Comparison of ENCODE assay signal across 12 cellular contexts in the genomic region with DNA sequence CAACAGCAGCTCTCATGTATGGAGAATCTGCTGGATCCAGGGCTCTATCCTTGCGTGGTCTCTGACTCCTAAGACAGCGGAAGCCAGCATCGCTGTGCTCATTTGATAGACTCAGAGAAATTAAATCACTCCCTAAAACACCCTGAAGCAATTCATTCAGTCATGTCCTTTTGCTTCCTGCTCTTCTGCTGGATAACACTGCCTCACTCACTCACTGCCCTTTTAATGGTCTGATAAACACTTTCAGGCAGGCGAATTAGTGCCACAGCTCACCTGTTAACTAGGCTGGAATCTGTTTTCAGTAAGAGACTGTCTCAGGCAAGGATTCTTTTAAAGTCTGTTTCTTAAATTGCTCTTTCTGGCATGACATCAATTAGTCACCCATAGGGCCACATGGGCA. TPM values are rescaled to one million over a fixed set of nuclear protein-coding genes. Genes with fewer than 3 reads are reported as not detected.
DNase-seq lines count a peak whose midpoint lies in the region; ATAC-seq and TF ChIP-seq lines count a peak whose summit lies in the region.
"Had no signal": no experiment of that assay in that cellular context is flagged by ENCODE, and none has a peak within 500 bp of the region (broad histone marks: within the 10 kb centered on the region; RNA-seq: fewer than 3 reads in every experiment).

No MANE protein-coding gene starts in this region.

- 79% methylated on average over 4 of the region's 4 CpGs for WGBS in right lobe of liver (ENCODE audit: insufficient coverage, low coverage, low lambda C conversion rate, missing lambda C conversion rate)

- intact Hi-C loops in activated CD8-positive, alpha-beta T cell treated with anti-CD3 and anti-CD28 coated beads for 36 hours (cut with micrococcal nuclease): loop anchor here (5.0 kb wide), 1 partner anchor 95 kb away; no protein-coding TSS in a partner anchor
- intact Hi-C loops in right lobe of liver (cut with DNase I): no loop called here

- peak overlapping the region; percentile 70 to 87 (median 84) for H3K4me3 Mint-ChIP-seq in CD8-positive, alpha-beta memory T cell
- H3K4me3 Mint-ChIP-seq in activated CD8-positive, alpha-beta T cell treated with anti-CD3 and anti-CD28 coated beads for 36 hours: peak overlapping the region; percentile 21
- H3K4me3 Mint-ChIP-seq in memory B cell: no peak overlapping the region

- H3K9me3 Mint-ChIP-seq in CD8-positive, alpha-beta memory T cell: no peaks in the 10 kb centered on the region
- no peaks in the 10 kb centered on the region for H3K9me3 Mint-ChIP-seq in activated CD8-positive, alpha-beta T cell treated with anti-CD3 and anti-CD28 coated beads for 36 hours
- H3K9me3 Mint-ChIP-seq in memory B cell: no peaks in the 10 kb centered on the region

- ATAC-seq in activated CD8-positive, alpha-beta T cell treated with anti-CD3 and anti-CD28 coated beads for 36 hours: no peak
- ATAC-seq in memory B cell (ENCODE audit: low read depth): no peak
- no peak for ATAC-seq in right lobe of liver

- H3K36me3 ChIP-seq in CD8-positive, alpha-beta memory T cell (ENCODE audit: insufficient read depth, low read length): peaks cover 59% of the 10 kb centered on the region
- H3K36me3 ChIP-seq in right lobe of liver: no peaks in the 10 kb centered on the region

- peaks cover 5 to 86% (median 18%) of the 10 kb centered on the region in 3 donors for H3K36me3 Mint-ChIP-seq in CD8-positive, alpha-beta memory T cell
- H3K36me3 Mint-ChIP-seq in activated CD8-positive, alpha-beta T cell treated with anti-CD3 and anti-CD28 coated beads for 36 hours (ENCODE audit: low read depth): peaks cover 86% of the 10 kb centered on the region
- H3K36me3 Mint-ChIP-seq in memory B cell: peaks cover 32% of the 10 kb centered on the region

- POLR2A ChIA-PET in CD8-positive, alpha-beta memory T cell (lab: Charles Lee): interaction anchor here (1.7 kb wide), 1 partner anchor 10 kb away, joined by 5 read pairs; a partner anchor contains a TSS
- POLR2A ChIA-PET in activated CD8-positive, alpha-beta T cell treated with anti-CD3 and anti-CD28 coated beads for 36 hours (lab: Charles Lee): interaction anchor here (1.4 to 12.4 kb wide), 3 partner anchors 9 to 11 kb away, joined by 3 to 139 read pairs (median 4); a partner anchor contains a TSS
- POLR2A ChIA-PET in GM10248 (lab: Yijun Ruan, JAX): no interaction called here

- peak; percentile 41 for DNase-seq in AG10803 (ENCODE audit: low read depth)
- no peak for DNase-seq in CD8-positive, alpha-beta memory T cell
- DNase-seq in activated CD8-positive, alpha-beta T cell treated with anti-CD3 and anti-CD28 coated beads for 36 hours: no peak
- DNase-seq in memory B cell (ENCODE audit: low spot score in 2 of 2): no peak
- no peak for DNase-seq in GM10248 (ENCODE audit: extremely low spot score)
- no peak for DNase-seq in stimulated activated CD4-positive, alpha-beta T cell treated with anti-CD3 and anti-CD28 coated beads, Interleukin-4, amount 100 ng/mL, for 24 hours
- no peak for DNase-seq in right lobe of liver
- no peak for DNase-seq in AML-193 (lab: John Stamatoyannopoulos, UW)
- DNase-seq: KG1, NCI-H1694 had no signal

- CTCF ChIA-PET in CD8-positive, alpha-beta memory T cell (lab: Charles Lee): interaction anchor here (1.1 to 1.8 kb wide), 4 partner anchors 10 to 101 kb away, joined by 3 to 12 read pairs (median 6); a partner anchor contains a TSS
- CTCF ChIA-PET in activated CD8-positive, alpha-beta T cell treated with anti-CD3 and anti-CD28 coated beads for 36 hours (lab: Charles Lee): interaction anchor here (0.9 to 2.1 kb wide), 4 partner anchors 10 to 112 kb away, joined by 3 to 10 read pairs (median 4); no protein-coding TSS in a partner anchor
- CTCF ChIA-PET in GM10248 (lab: Yijun Ruan, JAX): interaction anchor here (1.0 to 1.3 kb wide), 2 partner anchors 45 to 112 kb away, joined by 3 read pairs; no protein-coding TSS in a partner anchor

- TF ChIP-seq POLR2A in right lobe of liver (IDR thresholded peaks at IDR 0.05): no peak

- no peaks in the 10 kb centered on the region for H3K9me3 ChIP-seq in CD8-positive, alpha-beta memory T cell (ENCODE audit: low read length)
- no peaks in the 10 kb centered on the region for H3K9me3 ChIP-seq in right lobe of liver
- H3K9me3 ChIP-seq: SJSA1 had no signal

- H3K4me3 ChIP-seq in AG10803 (ENCODE audit: low read length): no peak overlapping the region
- H3K4me3 ChIP-seq in CD8-positive, alpha-beta memory T cell (ENCODE audit: low read length): peak overlapping the region; percentile 27
- H3K4me3 ChIP-seq in right lobe of liver: no peak overlapping the region
- H3K4me3 ChIP-seq: SJSA1 had no signal

- H3K27me3 Mint-ChIP-seq in CD8-positive, alpha-beta memory T cell: peaks cover 0 to 1% of the 10 kb centered on the region in 2 donors
- H3K27me3 Mint-ChIP-seq in activated CD8-positive, alpha-beta T cell treated with anti-CD3 and anti-CD28 coated beads for 36 hours: no peaks in the 10 kb centered on the region
- H3K27me3 Mint-ChIP-seq in memory B cell: no peaks in the 10 kb centered on the region

- H3K27ac ChIP-seq in CD8-positive, alpha-beta memory T cell (ENCODE audit: low read depth, low read length): no peak overlapping the region
- H3K27ac ChIP-seq in right lobe of liver: no peak overlapping the region
- H3K27ac ChIP-seq: C4-2B, SJSA1 had no signal

- peaks cover 85 to 99% (median 98%) of the 10 kb centered on the region in 3 donors for H3K4me1 Mint-ChIP-seq in CD8-positive, alpha-beta memory T cell
- H3K4me1 Mint-ChIP-seq in activated CD8-positive, alpha-beta T cell treated with anti-CD3 and anti-CD28 coated beads for 36 hours (ENCODE audit: low read depth): peaks cover 87% of the 10 kb centered on the region
- H3K4me1 Mint-ChIP-seq in memory B cell: peaks cover 56% of the 10 kb centered on the region

- H3K27me3 ChIP-seq in CD8-positive, alpha-beta memory T cell (ENCODE audit: insufficient read depth, low read length, poor library complexity, severe bottlenecking): no peaks in the 10 kb centered on the region
- no peaks in the 10 kb centered on the region for H3K27me3 ChIP-seq in right lobe of liver
- H3K27me3 ChIP-seq: SJSA1 had no signal

- TF ChIP-seq CTCF in AG10803 (conservative IDR thresholded peaks at IDR 0.05; ENCODE audit: low read length) (no peak), GM10248 (IDR thresholded peaks at IDR 0.05; ENCODE audit: control extremely low read depth, extremely low read depth, low read depth, missing control alignments) (no peak), right lobe of liver (IDR thresholded peaks at IDR 0.05) (no peak)
- TF ChIP-seq CTCF in activated CD8-positive, alpha-beta T cell treated with anti-CD3 and anti-CD28 coated beads for 36 hours (IDR thresholded peaks at IDR 0.05): no peak

- peaks cover 93% of the 10 kb centered on the region for H3K4me1 ChIP-seq in CD8-positive, alpha-beta memory T cell (ENCODE audit: insufficient read depth, low read length)
- peaks cover 0 to 13% (median 6%) of the 10 kb centered on the region in 4 donors for H3K4me1 ChIP-seq in right lobe of liver

- H3K27ac Mint-ChIP-seq in CD8-positive, alpha-beta memory T cell: peak overlapping the region; percentile 91 to 99 (median 94)
- H3K27ac Mint-ChIP-seq in activated CD8-positive, alpha-beta T cell treated with anti-CD3 and anti-CD28 coated beads for 36 hours: peak overlapping the region; percentile 87
- peak overlapping the region; percentile 76 for H3K27ac Mint-ChIP-seq in memory B cell

RNA-seq across cellular contexts. Expression of a gene that starts 10.0 kb away (rescaled TPM):
- 100 to 1,000 TPM; 317 to 326 TPM for total RNA-seq in CD8-positive, alpha-beta memory T cell
- polyA plus RNA-seq in CD8-positive, alpha-beta memory T cell: 200 TPM
- total RNA-seq in activated CD8-positive, alpha-beta T cell treated with anti-CD3 and anti-CD28 coated beads for 36 hours: 100 to 1,000 TPM; 361 to 365 TPM
- 10 to 100 TPM in 1 of 6 experiments, 1 to 10 TPM in 5; 5.0 to 15.3 (median 7.1) TPM for total RNA-seq in right lobe of liver

Comparison
In these comparisons a context has a peak if more than half of its experiments do, and no peak if none do; other contexts are left out.
1. RNA of a gene that starts 10.0 kb away (total RNA-seq): 361 to 365 TPM in activated CD8-positive, alpha-beta T cell treated with anti-CD3 and anti-CD28 coated beads for 36 hours and 317 to 326 TPM in CD8-positive, alpha-beta memory T cell; 5.0 to 15.3 TPM in right lobe of liver; every median in the first group is over 10 times any median in the second.
2. Peak in every context shown above with its lines, with median percentiles within 50 percentile points of each other: H3K27ac Mint-ChIP-seq.